In the genomic region with DNA sequence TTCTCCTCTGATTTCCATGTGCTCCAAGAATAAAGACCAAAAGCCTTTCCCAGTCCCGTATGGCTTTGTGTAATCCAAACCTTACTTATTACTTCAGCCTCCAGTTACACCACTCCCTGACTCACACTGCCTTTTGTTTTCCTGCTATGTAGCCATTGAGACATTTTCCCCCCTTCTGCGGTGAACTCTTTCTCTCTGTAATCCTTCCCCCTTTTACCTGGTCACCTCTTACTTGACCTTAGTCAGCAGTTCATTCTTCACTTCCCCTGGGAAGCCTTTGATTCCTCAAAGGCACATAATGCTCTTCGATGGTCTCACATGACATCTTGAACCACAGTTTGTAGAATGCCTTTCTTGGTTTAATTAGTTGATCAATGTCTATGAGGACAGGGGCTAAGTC, we compare ENCODE assay signal across 23 cellular contexts.
DNase-seq lines count a peak whose midpoint lies in the region; ATAC-seq, FAIRE-seq and TF ChIP-seq lines count a peak whose summit lies in the region.
"Had no signal": no experiment of that assay in that cellular context is flagged by ENCODE, and none has a peak within 500 bp of the region (broad histone marks: within the 10 kb centered on the region; RNA-seq: fewer than 3 reads in every experiment).

No MANE protein-coding gene starts in this region.

- H3K9me3 ChIP-seq in HUES6 (ENCODE audit: control insufficient read depth, insufficient read depth, low read depth, low read length) (no peaks in the 10 kb centered on the region), H1 (ENCODE audit: insufficient read depth in 2 of 2, low read depth in 1 of 2, low read length in 1 of 2) (no peaks in the 10 kb centered on the region), MM.1S (replicated peaks; ENCODE audit: insufficient read depth, low read length) (no peaks in the 10 kb centered on the region)
- H3K9me3 ChIP-seq: ascending aorta, ovary, sigmoid colon had no signal

- H3K4ac ChIP-seq in H1 (replicated peaks; ENCODE audit: insufficient read length, low read depth, low read length): no peak overlapping the region

- H2BK12ac ChIP-seq in H1 (ENCODE audit: low read depth, low read length): peak overlapping the region; percentile 62; the same call in 1 of the 2 replicates

- TF ChIP-seq CTCF in Calu3 (IDR thresholded peaks at IDR 0.05; ENCODE audit: unreplicated experiment): no peak
- no peak for TF ChIP-seq CTCF in H1 (IDR thresholded peaks at IDR 0.05; ENCODE audit: control extremely low read depth in 1 of 3, insufficient read depth in 1 of 3, low read depth in 1 of 3, low read length in 3 of 3)
- TF ChIP-seq CTCF in MM.1S (IDR thresholded peaks at IDR 0.05; ENCODE audit: low read length): no peak

- H3K4me3 ChIP-seq in HUES6 (ENCODE audit: low read depth, low read length) (no peak overlapping the region), H1 (ENCODE audit: extremely low read depth in 1 of 4, insufficient read depth in 2 of 4, low read depth in 3 of 4, low read length in 4 of 4) (peak overlapping the region in 1 of 4 experiments; percentile 17; a peak in 1 of 8 replicates), MM.1S (ENCODE audit: low read length) (no peak overlapping the region)
- H3K4me3 ChIP-seq: ascending aorta, ovary, sigmoid colon had no signal

- H3K36me3 ChIP-seq in HUES6 (ENCODE audit: control insufficient read depth, insufficient read depth, low read length) (no peaks in the 10 kb centered on the region), H1 (ENCODE audit: control insufficient read depth in 2 of 4, insufficient read depth in 4 of 4, low read length in 3 of 4) (no peaks in the 10 kb centered on the region), MM.1S (replicated peaks; ENCODE audit: insufficient read depth, low read length) (no peaks in the 10 kb centered on the region)
- H3K36me3 ChIP-seq: ascending aorta, ovary, sigmoid colon had no signal

- CTCF ChIA-PET in Calu3 (lab: Charles Lee) (no interaction called here), H1 (lab: Charles Lee; ENCODE audit: partially characterized antibody) (interaction anchor here (0.6 kb wide), 1 partner anchor 183 kb away, joined by 3 read pairs; no protein-coding TSS in a partner anchor)

- peaks cover 24% of the 10 kb centered on the region for H3K4me1 Mint-ChIP-seq in Calu3 (ENCODE audit: low read depth, unreplicated experiment)
- H3K4me1 Mint-ChIP-seq: stimulated activated naive CD8-positive, alpha-beta T cell treated with anti-CD3 and anti-CD28 coated beads, Interleukin-15, amount 100 ng/mL, for 72 hours had no signal

- no peak overlapping the region for H3K56ac ChIP-seq in H1 (replicated peaks; ENCODE audit: insufficient read length, low read depth, low read length)

- peak overlapping the region; percentile 17 for H3K4me3 Mint-ChIP-seq in Calu3 (ENCODE audit: low read depth, unreplicated experiment)
- H3K4me3 Mint-ChIP-seq: stimulated activated naive CD8-positive, alpha-beta T cell treated with anti-CD3 and anti-CD28 coated beads, Interleukin-15, amount 100 ng/mL, for 72 hours had no signal

- H3K27ac Mint-ChIP-seq in Calu3 (ENCODE audit: unreplicated experiment): peak overlapping the region; percentile 78
- no peak overlapping the region for H3K27ac Mint-ChIP-seq in activated naive CD4-positive, alpha-beta T cell treated with anti-CD3 and anti-CD28 coated beads, Interleukin-2, amount 50 U/mL, for 72 hours
- H3K27ac Mint-ChIP-seq: stimulated activated naive CD8-positive, alpha-beta T cell treated with anti-CD3 and anti-CD28 coated beads, Interleukin-15, amount 100 ng/mL, for 72 hours had no signal

- no peak overlapping the region for H2AK5ac ChIP-seq in H1 (ENCODE audit: low read depth, low read length)

- H3K27me3 ChIP-seq in HUES6 (ENCODE audit: control insufficient read depth, insufficient read depth, low read length) (no peaks in the 10 kb centered on the region), H1 (replicated peaks in 1 of 4; ENCODE audit: control insufficient read depth in 3 of 4, extremely low read depth in 1 of 4, insufficient read depth in 3 of 4, low read length in 3 of 4) (no peaks in the 10 kb centered on the region), MM.1S (replicated peaks; ENCODE audit: insufficient read depth, low read length) (no peaks in the 10 kb centered on the region)
- H3K27me3 ChIP-seq: ascending aorta, ovary, sigmoid colon had no signal

- H3K9ac ChIP-seq in HUES6 (ENCODE audit: low read length): no peak overlapping the region
- no peak overlapping the region for H3K9ac ChIP-seq in H1 (replicated peaks in 1 of 4; ENCODE audit: extremely low read depth in 1 of 4, low read depth in 3 of 4, low read length in 3 of 4)
- H3K9ac ChIP-seq in MM.1S (ENCODE audit: low read length): no peak overlapping the region
- H3K9ac ChIP-seq: KMS-11 had no signal

- H4K8ac ChIP-seq in H1 (ENCODE audit: extremely low read depth, insufficient read depth, low read length): no peak overlapping the region

- 6% methylated on average over 3 of the region's 3 CpGs; no CpG with 5 or more reads in 1 of the 2 experiments for WGBS in H1 (ENCODE audit: extremely low coverage in 1 of 2, insufficient coverage in 1 of 2, insufficient read length in 1 of 2, insufficient replicate concordance in 2 of 2, low coverage in 1 of 2, low lambda C conversion rate in 2 of 2, missing lambda C conversion rate in 1 of 2), 2 experiments

- H3K18ac ChIP-seq in H1 (ENCODE audit: extremely low read depth, low read length): no peak overlapping the region

- no TSS peak for BruUV-seq in Calu3 (replicated peaks; lab: Mats Ljungman, UMichigan)

- no peaks in the 10 kb centered on the region for H3K9me3 Mint-ChIP-seq in Calu3 (ENCODE audit: low read depth, unreplicated experiment)
- no peaks in the 10 kb centered on the region for H3K9me3 Mint-ChIP-seq in activated naive CD4-positive, alpha-beta T cell treated with anti-CD3 and anti-CD28 coated beads, Interleukin-2, amount 50 U/mL, for 72 hours
- H3K9me3 Mint-ChIP-seq: stimulated activated naive CD8-positive, alpha-beta T cell treated with anti-CD3 and anti-CD28 coated beads, Interleukin-15, amount 100 ng/mL, for 72 hours had no signal

- peaks cover 51% of the 10 kb centered on the region for H3K4me1 ChIP-seq in HUES6 (ENCODE audit: control insufficient read depth, insufficient read depth, low read length)
- peaks cover 3 to 21% (median 17%) of the 10 kb centered on the region in 4 experiments; a peak in 5 of 7 replicates for H3K4me1 ChIP-seq in H1 (replicated peaks in 1 of 4; ENCODE audit: control insufficient read depth in 3 of 4, insufficient read depth in 4 of 4, low read length in 3 of 4)
- no peaks in the 10 kb centered on the region for H3K4me1 ChIP-seq in MM.1S (ENCODE audit: low read length)
- H3K4me1 ChIP-seq: ascending aorta, sigmoid colon had no signal

- H3K14ac ChIP-seq in H1 (ENCODE audit: insufficient read length): no peak overlapping the region

- H2AFZ ChIP-seq in H1 (ENCODE audit: low read length): no peak overlapping the region
- H2AFZ ChIP-seq in MM.1S (ENCODE audit: low read length): no peak overlapping the region

- ATAC-seq in activated naive CD4-positive, alpha-beta T cell treated with anti-CD3 and anti-CD28 coated beads, Interleukin-2, amount 50 U/mL, for 72 hours: no peak
- ATAC-seq: Right ventricle myocardium inferior; stimulated activated naive CD8-positive, alpha-beta T cell treated with anti-CD3 and anti-CD28 coated beads, Interleukin-15, amount 100 ng/mL, for 72 hours had no signal

- H2BK5ac ChIP-seq in H1 (ENCODE audit: low read depth, low read length): no peak overlapping the region

- H3K27me3 Mint-ChIP-seq in Calu3 (ENCODE audit: unreplicated experiment): no peaks in the 10 kb centered on the region
- H3K27me3 Mint-ChIP-seq: stimulated activated naive CD8-positive, alpha-beta T cell treated with anti-CD3 and anti-CD28 coated beads, Interleukin-15, amount 100 ng/mL, for 72 hours had no signal

- TF ChIP-seq EP300 in H1 (IDR thresholded peaks at IDR 0.05; ENCODE audit: borderline replicate concordance in 1 of 2, low read depth in 2 of 2, low read length in 2 of 2): peak in 1 of 2 experiments; percentile 48; a peak in 1 of 3 replicates

- H3K4me2 ChIP-seq in H1 (ENCODE audit: insufficient read depth in 1 of 2, low read depth in 2 of 2, low read length in 2 of 2): peak overlapping the region in 1 of 2 experiments; percentile 23; a peak in 1 of 4 replicates
- H3K4me2 ChIP-seq in MM.1S (ENCODE audit: low read depth, low read length): no peak overlapping the region
- H3K4me2 ChIP-seq: KMS-11 had no signal

- POLR2A ChIA-PET in H1 (lab: Charles Lee; ENCODE audit: partially characterized antibody): no interaction called here

- peaks cover 6% of the 10 kb centered on the region for H3K36me3 Mint-ChIP-seq in Calu3 (ENCODE audit: insufficient read depth, unreplicated experiment)
- H3K36me3 Mint-ChIP-seq in activated naive CD4-positive, alpha-beta T cell treated with anti-CD3 and anti-CD28 coated beads, Interleukin-2, amount 50 U/mL, for 72 hours: no peaks in the 10 kb centered on the region

- H2BK120ac ChIP-seq in H1 (replicated peaks; ENCODE audit: low read depth, low read length): no peak overlapping the region

- no peaks in the 10 kb centered on the region for H3K23me2 ChIP-seq in H1 (ENCODE audit: low read depth, low read length)

- no peak overlapping the region for H4K5ac ChIP-seq in H1 (ENCODE audit: insufficient read length, low read depth, low read length)

- no peak overlapping the region for H4K91ac ChIP-seq in H1 (replicated peaks; ENCODE audit: insufficient read length, low read length)

- no peak; a peak in 1 of 4 replicates for TF ChIP-seq RAD21 in H1 (IDR thresholded peaks at IDR 0.05 in 1 of 2, conservative IDR thresholded peaks at IDR 0.05 in 1 of 2; ENCODE audit: low read depth in 2 of 2, low read length in 2 of 2)

- H3F3A ChIP-seq in MM.1S (ENCODE audit: insufficient read depth, low read length): no peaks in the 10 kb centered on the region

- DNase-seq in Calu3: peak; percentile 39
- peak in 1 of 2 experiments; percentile 80 for DNase-seq in H1 (ENCODE audit: low read depth in 1 of 2, low spot score in 2 of 2)
- peak; percentile 65 for DNase-seq in islet precursor cell
- DNase-seq in activated naive CD4-positive, alpha-beta T cell treated with anti-CD3 and anti-CD28 coated beads, Interleukin-2, amount 50 U/mL, for 72 hours (ENCODE audit: low spot score in 2 of 2): no peak
- no peak for DNase-seq in MM.1S
- DNase-seq in C1 segment of cervical spinal cord (lab: John Stamatoyannopoulos, UW): no peak
- no peak for DNase-seq in activated CD8-positive, alpha-beta memory T cell treated with anti-CD3 and anti-CD28 coated beads for 24 hours
- DNase-seq: ACHN; activated CD4-positive, alpha-beta T cell treated with anti-CD3 and anti-CD28 coated beads, Interleukin-2, amount 50 U/mL, for 48 hours; activated naive CD4-positive, alpha-beta T cell treated with Interleukin-2 at 50 U/mL for 16 hours; activated T-cell treated with anti-CD3 and anti-CD28 coated beads, Interleukin-2, amount 50 U/mL, for 1 hour; foreskin melanocyte; NCI-H1105 treated with DMSO at 0.1 percent for 48 hours; NCI-H226; ovary; sigmoid colon; stimulated activated CD4-positive, alpha-beta T cell treated with anti-CD3 and anti-CD28 coated beads, Interleukin-2, amount 100 ng/mL, for 24 hours; stimulated activated naive CD8-positive, alpha-beta T cell treated with anti-CD3 and anti-CD28 coated beads, Interleukin-15, amount 100 ng/mL, for 72 hours had no signal

- H3K79me1 ChIP-seq in H1 (ENCODE audit: low read depth, low read length): no peaks in the 10 kb centered on the region

- no peak overlapping the region for H3K23ac ChIP-seq in H1 (ENCODE audit: insufficient read length)

- no peaks in the 10 kb centered on the region for H4K20me1 ChIP-seq in H1 (replicated peaks in 1 of 2; ENCODE audit: control insufficient read depth in 1 of 2, insufficient read depth in 2 of 2, low read length in 2 of 2)
- H4K20me1 ChIP-seq in MM.1S (ENCODE audit: insufficient read depth, low read length): no peaks in the 10 kb centered on the region

- H2BK15ac ChIP-seq in H1 (ENCODE audit: low read length): no peak overlapping the region

- FAIRE-seq in H1 (lab: Jason Lieb, UNC): peak; percentile 99
- FAIRE-seq: H54 had no signal

- H3K27ac ChIP-seq in HUES6 (ENCODE audit: low read depth, low read length) (0 out of 2 replicates have a peak overlapping the region, but pooled peaks have one; percentile 10), H1 (ENCODE audit: low read depth, low read length) (no peak overlapping the region; the same call in 1 of the 2 replicates), MM.1S (ENCODE audit: low read length) (no peak overlapping the region)
- H3K27ac ChIP-seq: ascending aorta, KMS-11, ovary, sigmoid colon had no signal

- 0 out of 2 replicates have a peak overlapping the region, but pooled peaks have one; percentile 51 for H2BK20ac ChIP-seq in H1 (ENCODE audit: low read length)

- no peaks in the 10 kb centered on the region for H3K9me2 ChIP-seq in MM.1S (replicated peaks; ENCODE audit: insufficient read depth, low read length)

- no peaks in the 10 kb centered on the region for H3K79me2 ChIP-seq in H1 (ENCODE audit: control insufficient read depth in 1 of 2, insufficient read depth in 2 of 2, low read length in 2 of 2)
- H3K79me2 ChIP-seq in MM.1S (ENCODE audit: low read length): no peaks in the 10 kb centered on the region

- TF ChIP-seq POLR2A in H1 (IDR thresholded peaks at IDR 0.05; ENCODE audit: control extremely low read depth in 1 of 2, low read depth in 2 of 2, low read length in 2 of 2): no peak

- intact Hi-C loops in Calu3 (cut with micrococcal nuclease; ENCODE audit: unreplicated experiment): no loop called here

Comparison
In these comparisons a context has a peak if more than half of its experiments do, and no peak if none do; other contexts are left out.
1. DNase-seq: peak in Calu3 (single experiment) and islet precursor cell (single experiment); none in activated naive CD4-positive, alpha-beta T cell treated with anti-CD3 and anti-CD28 coated beads, Interleukin-2, amount 50 U/mL, for 72 hours (0 of 2), MM.1S (single experiment), C1 segment of cervical spinal cord (0 of 14) and activated CD8-positive, alpha-beta memory T cell treated with anti-CD3 and anti-CD28 coated beads for 24 hours (single experiment).